ENCODE assay signal across 15 cellular contexts in genomic region chr10:42932116-42932515, GRCh38.
"Had no signal": no experiment of that assay in that cellular context is flagged by ENCODE, and none has a peak within 500 bp of the region (broad histone marks: within the 10 kb centered on the region; RNA-seq: fewer than 3 reads in every experiment).

No MANE protein-coding gene starts in this region.

- H3K9me3 Mint-ChIP-seq: activated naive CD4-positive, alpha-beta T cell treated with anti-CD3 and anti-CD28 coated beads, Interleukin-2, amount 10 ng/mL, durations not matched to agents 7 days and 5 days; neural crest cell; T-helper 1 cell treated with Interleukin-12 subunit alpha and Interleukin-12 subunit beta and Interleukin-4 antibody, amounts not matched to agents 30 μg/mL and 1 μg/mL, for 36 hours; WTC11 had no signal

- H3K4me1 ChIP-seq: prostate gland had no signal

- H3K27ac Mint-ChIP-seq: activated naive CD4-positive, alpha-beta T cell treated with anti-CD3 and anti-CD28 coated beads, Interleukin-2, amount 10 ng/mL, durations not matched to agents 7 days and 5 days; T-helper 1 cell treated with Interleukin-12 subunit alpha and Interleukin-12 subunit beta and Interleukin-4 antibody, amounts not matched to agents 30 μg/mL and 1 μg/mL, for 36 hours; WTC11 had no signal

- H3K4me3 ChIP-seq: body of pancreas had no signal

- H3K9me3 ChIP-seq: body of pancreas, left lung, prostate gland, upper lobe of right lung had no signal

- H3K36me3 ChIP-seq: cardiac muscle cell, left lung, prostate gland, upper lobe of right lung had no signal

- H3K4me3 Mint-ChIP-seq: T-helper 1 cell treated with Interleukin-12 subunit alpha and Interleukin-12 subunit beta and Interleukin-4 antibody, amounts not matched to agents 30 μg/mL and 1 μg/mL, for 36 hours had no signal

- DNase-seq: anterior cingulate cortex, erythroblast, foreskin fibroblast, kidney, midbrain, T1000, upper lobe of right lung had no signal

- H3K27ac ChIP-seq: body of pancreas, cardiac muscle cell, left lung, prostate gland, upper lobe of right lung had no signal

- H3K27me3 ChIP-seq: body of pancreas had no signal
